Comparison of ENCODE assay signal across 8 cellular contexts in genomic region chr18:11980555-11981382, GRCh38. TPM values are rescaled to one million over a fixed set of nuclear protein-coding genes. Genes with fewer than 3 reads are reported as not detected.
DNase-seq lines count a peak whose midpoint lies in the region; ATAC-seq and TF ChIP-seq lines count a peak whose summit lies in the region.

No MANE protein-coding gene starts in this region.

- H3K9me3 Mint-ChIP-seq in CD4-positive, alpha-beta memory T cell = no peaks in the 10 kb centered on the region
- H3K9me3 Mint-ChIP-seq in activated CD8-positive, alpha-beta T cell treated with anti-CD3 and anti-CD28 coated beads, Interleukin-2, amount 10 ng/mL, durations not matched to agents 7 days and 5 days (ENCODE audit: insufficient read depth) = no peaks in the 10 kb centered on the region

- H3K27ac ChIP-seq in CD4-positive, alpha-beta memory T cell (ENCODE audit: low read depth, low read length) = peak overlapping the region; percentile 9
- peak overlapping the region; percentile 98 for H3K27ac ChIP-seq in ectodermal cell (ENCODE audit: insufficient read depth, low read depth, low read length, poor library complexity, severe bottlenecking)
- H3K27ac ChIP-seq in lung (ENCODE audit: low read depth in 1 of 2, low read length in 1 of 2) = peak overlapping the region; percentile 96 to 99

- WGBS in ectodermal cell, 2 experiments = 0 to 1% methylated on average over 91 of the region's 91 CpGs
- WGBS in lung, 2 donors = 0 to 1% methylated on average over 78 to 91 of the region's 91 CpGs

- no peak for TF ChIP-seq CTCF in lung (IDR thresholded peaks at IDR 0.05; ENCODE audit: control extremely low read depth, extremely low read depth)

- H3K36me3 ChIP-seq in CD4-positive, alpha-beta memory T cell (ENCODE audit: insufficient read depth, low read length) = no peaks in the 10 kb centered on the region
- no peaks in the 10 kb centered on the region for H3K36me3 ChIP-seq in ectodermal cell (ENCODE audit: control insufficient read depth, insufficient read depth, low read length)
- H3K36me3 ChIP-seq in lung (ENCODE audit: control insufficient read depth in 2 of 2, insufficient read depth in 2 of 2, low read length in 2 of 2) = no peaks in the 10 kb centered on the region

- H3K9me3 ChIP-seq in CD4-positive, alpha-beta memory T cell (ENCODE audit: control insufficient read depth in 1 of 2, low read length in 2 of 2) = no peaks in the 10 kb centered on the region
- H3K9me3 ChIP-seq in ectodermal cell (ENCODE audit: control insufficient read depth, low read length) (no peaks in the 10 kb centered on the region), lung (ENCODE audit: control insufficient read depth in 2 of 2, insufficient read depth in 1 of 2, low read length in 1 of 2) (no peaks in the 10 kb centered on the region)

- peaks cover 12% of the 10 kb centered on the region for H3K4me1 ChIP-seq in CD4-positive, alpha-beta memory T cell (ENCODE audit: insufficient read depth, low read length)
- H3K4me1 ChIP-seq in ectodermal cell (ENCODE audit: control insufficient read depth, insufficient read depth, low read length) = peaks cover 16% of the 10 kb centered on the region
- H3K4me1 ChIP-seq in lung (ENCODE audit: control insufficient read depth in 2 of 2, insufficient read depth in 2 of 2, low read length in 2 of 2) = peaks cover 0 to 2% of the 10 kb centered on the region in 2 donors

- H3K4me3 Mint-ChIP-seq in CD4-positive, alpha-beta memory T cell = peak overlapping the region; percentile 81 to 93 (median 86)
- H3K4me3 Mint-ChIP-seq in activated CD8-positive, alpha-beta T cell treated with anti-CD3 and anti-CD28 coated beads, Interleukin-2, amount 10 ng/mL, durations not matched to agents 7 days and 5 days = peak overlapping the region; percentile 87

- POLR2A ChIA-PET in CD4-positive, alpha-beta memory T cell (lab: Charles Lee; ENCODE audit: partially characterized antibody) = interaction anchor here (0.8 to 3.7 kb wide), 10 partner anchors 14 to 397 kb away, joined by 3 to 23 read pairs (median 6); partner anchors contain the start of genes AFG3L2, CHMP1B and MPPE1
- POLR2A ChIA-PET in activated CD8-positive, alpha-beta T cell treated with anti-CD3 and anti-CD28 coated beads, Interleukin-2, amount 10 ng/mL, durations not matched to agents 7 days and 5 days (lab: Charles Lee) = interaction anchor here (1.4 to 2.4 kb wide), 3 partner anchors 10 to 72 kb away, joined by 4 to 10 read pairs (median 6); no protein-coding TSS in a partner anchor

- H3K27me3 Mint-ChIP-seq in CD4-positive, alpha-beta memory T cell = no peaks in the 10 kb centered on the region
- H3K27me3 Mint-ChIP-seq in activated CD8-positive, alpha-beta T cell treated with anti-CD3 and anti-CD28 coated beads, Interleukin-2, amount 10 ng/mL, durations not matched to agents 7 days and 5 days (ENCODE audit: low read depth) = peaks cover 3% of the 10 kb centered on the region

- peaks cover 10 to 15% (median 12%) of the 10 kb centered on the region in 4 donors for H3K4me1 Mint-ChIP-seq in CD4-positive, alpha-beta memory T cell
- peaks cover 17% of the 10 kb centered on the region for H3K4me1 Mint-ChIP-seq in activated CD8-positive, alpha-beta T cell treated with anti-CD3 and anti-CD28 coated beads, Interleukin-2, amount 10 ng/mL, durations not matched to agents 7 days and 5 days (ENCODE audit: low read depth)

- H3K4me3 ChIP-seq in CD4-positive, alpha-beta memory T cell (ENCODE audit: low read length in 2 of 2) = peak overlapping the region; percentile 29 to 69
- H3K4me3 ChIP-seq in ectodermal cell (ENCODE audit: insufficient read depth, low read depth, low read length) (peak overlapping the region; percentile 83), lung (peak overlapping the region; percentile 54)

- no peaks in the 10 kb centered on the region for H3K27me3 ChIP-seq in CD4-positive, alpha-beta memory T cell (ENCODE audit: insufficient read depth, low read length)
- no peaks in the 10 kb centered on the region for H3K27me3 ChIP-seq in ectodermal cell (ENCODE audit: control insufficient read depth, insufficient read depth, low read length, poor library complexity, severe bottlenecking)
- no peaks in the 10 kb centered on the region for H3K27me3 ChIP-seq in lung (ENCODE audit: control insufficient read depth, insufficient read depth)

- H3K27ac Mint-ChIP-seq in CD4-positive, alpha-beta memory T cell = peak overlapping the region; percentile 25 to 79 (median 71)
- H3K27ac Mint-ChIP-seq in activated CD8-positive, alpha-beta T cell treated with anti-CD3 and anti-CD28 coated beads, Interleukin-2, amount 10 ng/mL, durations not matched to agents 7 days and 5 days = peak overlapping the region; percentile 78

- CTCF ChIA-PET in CD4-positive, alpha-beta memory T cell (lab: Charles Lee; ENCODE audit: partially characterized antibody) = interaction anchor here (0.5 to 2.7 kb wide), 7 partner anchors 10 to 1192 kb away, joined by 3 to 23 read pairs (median 3); no protein-coding TSS in a partner anchor
- CTCF ChIA-PET in activated CD8-positive, alpha-beta T cell treated with anti-CD3 and anti-CD28 coated beads, Interleukin-2, amount 10 ng/mL, durations not matched to agents 7 days and 5 days (lab: Charles Lee) = interaction anchor here (1.3 to 4.6 kb wide), 3 partner anchors 15 to 43 kb away, joined by 4 to 36 read pairs (median 29); no protein-coding TSS in a partner anchor

- ATAC-seq in GM19438 (IDR thresholded peaks at IDR 0.05; ENCODE audit: low read depth, unreplicated experiment) (peak; percentile 75), HG03571 (IDR thresholded peaks at IDR 0.05; ENCODE audit: unreplicated experiment) (peak; percentile 84), lung (ENCODE audit: insufficient read depth, low FRiP score) (peak; percentile 92)
- ATAC-seq in activated CD8-positive, alpha-beta T cell treated with anti-CD3 and anti-CD28 coated beads, Interleukin-2, amount 10 ng/mL, durations not matched to agents 7 days and 5 days = peak; percentile 94

- no peaks in the 10 kb centered on the region for H3K36me3 Mint-ChIP-seq in CD4-positive, alpha-beta memory T cell
- no peaks in the 10 kb centered on the region for H3K36me3 Mint-ChIP-seq in activated CD8-positive, alpha-beta T cell treated with anti-CD3 and anti-CD28 coated beads, Interleukin-2, amount 10 ng/mL, durations not matched to agents 7 days and 5 days (ENCODE audit: low read depth)

- intact Hi-C loops in CD4-positive, alpha-beta memory T cell (cut with micrococcal nuclease) = loop anchor here (1.0 kb wide), 4 partner anchors 33 to 129 kb away; partner anchors contain the start of genes CHMP1B and MPPE1

- DNase-seq in CD4-positive, alpha-beta memory T cell = peak; percentile 94 to 95 (median 94)
- DNase-seq in NCI-H82 (lab: John Stamatoyannopoulos, UW) (peak; percentile 99), lung (ENCODE audit: low spot score) (peak; percentile 99)
- DNase-seq in activated CD8-positive, alpha-beta T cell treated with anti-CD3 and anti-CD28 coated beads, Interleukin-2, amount 10 ng/mL, durations not matched to agents 7 days and 5 days = peak; percentile 98
- peak; percentile 91 to 97 (median 94) for DNase-seq in stimulated activated CD4-positive, alpha-beta T cell treated with anti-CD3 and anti-CD28 coated beads, TNF-alpha, amount 100 ng/mL, for 24 hours (ENCODE audit: low read depth in 3 of 3)

RNA-seq across cellular contexts. Expression of gene IMPA2, which starts 0.5 kb away (rescaled TPM):
- total RNA-seq in CD4-positive, alpha-beta memory T cell = 1 to 10 TPM; 6.4 to 6.6 TPM
- 1 to 10 TPM; 4.9 to 9.8 TPM for polyA plus RNA-seq in CD4-positive, alpha-beta memory T cell
- 10 to 100 TPM; 21.1 to 22.3 TPM for total RNA-seq in activated CD8-positive, alpha-beta T cell treated with anti-CD3 and anti-CD28 coated beads, Interleukin-2, amount 10 ng/mL, durations not matched to agents 7 days and 5 days
- 137 TPM for polyA plus RNA-seq in ectodermal cell (2013, experiment 1 of 4)
- polyA plus RNA-seq in ectodermal cell (2013, experiment 2 of 4) = 116 TPM
- polyA plus RNA-seq in ectodermal cell (2013, experiment 3 of 4) = 101 TPM
- 98.2 TPM for polyA plus RNA-seq in ectodermal cell (2013, experiment 4 of 4)
- 10 to 100 TPM; 60.8 to 62.2 TPM for total RNA-seq in lung
- 10 to 100 TPM; 43.4 to 65.4 TPM for polyA plus RNA-seq in lung

Comparison
In these comparisons a context has a peak if more than half of its experiments do, and no peak if none do; other contexts are left out.
1. Peak in every context shown above with its lines: DNase-seq, ATAC-seq, H3K4me3 ChIP-seq and H3K27ac ChIP-seq.
2. H3K27ac ChIP-seq: peak in every context shown above with its lines; median percentile 98 in ectodermal cell; 98 in lung; 9 in CD4-positive, alpha-beta memory T cell.